9 cellular contexts compared by ENCODE assay signal in genomic region chr15:67105991-67106763, GRCh38. TPM values are rescaled to one million over a fixed set of nuclear protein-coding genes. Genes with fewer than 3 reads are reported as not detected.
A peak's percentile ranks its signal among the peaks of the same experiment; 100 is the strongest.
DNase-seq lines count a peak whose midpoint lies in the region; ATAC-seq and TF ChIP-seq lines count a peak whose summit lies in the region.
"Had no signal": no experiment of that assay in that cellular context is flagged by ENCODE, and none has a peak within 500 bp of the region (broad histone marks: within the 10 kb centered on the region; RNA-seq: fewer than 3 reads in every experiment).

No MANE protein-coding gene starts in this region.

- CTCF ChIA-PET in WTC11 (lab: Charles Lee) = no interaction called here

- no peak overlapping the region for H4K91ac ChIP-seq in H9 (ENCODE audit: insufficient read length, low read depth, low read length)

- no peak overlapping the region for H4K8ac ChIP-seq in H9 (replicated peaks; ENCODE audit: insufficient read length, low read depth, low read length)

- POLR2A ChIA-PET in WTC11 (lab: Charles Lee) = no interaction called here

- H3K4me3 Mint-ChIP-seq in H9 = no peak overlapping the region
- H3K4me3 Mint-ChIP-seq in WTC11 = no peak overlapping the region
- H3K4me3 Mint-ChIP-seq: dendritic cell treated with granulocyte-macrophage colony-stimulating factor and Interleukin-4, amounts not matched to agents 40 ng/mL and 50 ng/mL, for 4 days had no signal

- no peak for TF ChIP-seq POLR2A in gastroesophageal sphincter (IDR thresholded peaks at IDR 0.05)

- H3T11ph ChIP-seq in H9 (ENCODE audit: low read length) = no peak overlapping the region

- H3K4me1 Mint-ChIP-seq in H9 (peaks cover 38 to 44% of the 10 kb centered on the region in 2 experiments), WTC11 (peaks cover 52% of the 10 kb centered on the region)

- TF ChIP-seq EP300 in gastroesophageal sphincter (IDR thresholded peaks at IDR 0.05) = no peak

- no peaks in the 10 kb centered on the region for H3K27me3 Mint-ChIP-seq in H9 (ENCODE audit: low read depth)
- no peaks in the 10 kb centered on the region for H3K27me3 Mint-ChIP-seq in WTC11 (ENCODE audit: low read depth)

- H3K79me2 ChIP-seq in H9 (ENCODE audit: insufficient read depth, low read length) = no peaks in the 10 kb centered on the region

- H3K14ac ChIP-seq in H9 (ENCODE audit: insufficient read depth, low read length) = no peak overlapping the region

- no peak overlapping the region for H3K4ac ChIP-seq in H9 (ENCODE audit: low read depth, low read length)

- no peak overlapping the region for H3K4me2 ChIP-seq in H9 (ENCODE audit: insufficient read depth, insufficient read length, low read length)
- peak overlapping the region; percentile 63 for H3K4me2 ChIP-seq in skeletal muscle satellite cell (ENCODE audit: low read length)

- no peaks in the 10 kb centered on the region for H3K79me1 ChIP-seq in H9 (ENCODE audit: insufficient read depth, low read depth, low read length, poor library complexity, severe bottlenecking)

- H3K23ac ChIP-seq in H9 (ENCODE audit: insufficient read length, low read depth, low read length) = no peak overlapping the region

- H3K36me3 ChIP-seq in gastroesophageal sphincter = no peaks in the 10 kb centered on the region
- H3K36me3 ChIP-seq in skeletal muscle satellite cell (ENCODE audit: insufficient read depth, low read length) = peaks cover 14% of the 10 kb centered on the region

- H3K27ac ChIP-seq in H9 (ENCODE audit: insufficient read length, low read depth, low read length) (no peak overlapping the region), gastroesophageal sphincter (peak overlapping the region; percentile 25 to 87 (median 82))

- H2AFZ ChIP-seq in H9 (ENCODE audit: low read length) = no peak overlapping the region

- no peak overlapping the region for H3K56ac ChIP-seq in H9 (ENCODE audit: insufficient read length, low read depth, low read length)

- DNase-seq in H9 = no peak
- DNase-seq in WTC11 (ENCODE audit: low spot score) = no peak
- DNase-seq in sciatic nerve (ENCODE audit: low spot score) = no peak
- no peak for DNase-seq in NCI-H1048 (lab: John Stamatoyannopoulos, UW)
- DNase-seq in epidermal melanocyte (ENCODE audit: insufficient read length, low spot score) = no peak
- no peak for DNase-seq in NCI-H1436 treated with DMSO at 0.1 percent for 48 hours (lab: John Stamatoyannopoulos, UW)

- no peak overlapping the region for H2AK5ac ChIP-seq in H9 (ENCODE audit: insufficient read length, low read length)

- no peak overlapping the region for H2BK15ac ChIP-seq in H9 (ENCODE audit: low read depth, low read length)

- H2BK5ac ChIP-seq in H9 (ENCODE audit: insufficient read length, low read length) = no peak overlapping the region

- H3K9me3 Mint-ChIP-seq in H9 = peaks cover 4 to 11% of the 10 kb centered on the region in 2 experiments
- H3K9me3 Mint-ChIP-seq in WTC11 = peaks cover 13% of the 10 kb centered on the region

- H3K27ac Mint-ChIP-seq in H9 (peak overlapping the region in 2 of 3 experiments; percentile 33 to 71; a peak in 3 of 7 replicates), WTC11 (peak overlapping the region; percentile 38)
- H3K27ac Mint-ChIP-seq: dendritic cell treated with granulocyte-macrophage colony-stimulating factor and Interleukin-4, amounts not matched to agents 40 ng/mL and 50 ng/mL, for 4 days had no signal

- no peak for ATAC-seq in WTC11
- no peak for ATAC-seq in gastroesophageal sphincter
- no peak for ATAC-seq in sciatic nerve

- intact Hi-C loops in sciatic nerve (cut with DNase I) = no loop called here

- TF ChIP-seq CTCF in H9 (conservative IDR thresholded peaks at IDR 0.05) (no peak), WTC11 (IDR thresholded peaks at IDR 0.05) (no peak), gastroesophageal sphincter (IDR thresholded peaks at IDR 0.05) (no peak)

- no peaks in the 10 kb centered on the region for H3K27me3 ChIP-seq in H9 (ENCODE audit: insufficient read depth, low read length)
- H3K27me3 ChIP-seq in gastroesophageal sphincter = no peaks in the 10 kb centered on the region
- no peaks in the 10 kb centered on the region for H3K27me3 ChIP-seq in skeletal muscle satellite cell (ENCODE audit: control insufficient read depth, insufficient read depth, low read length)

- no peak overlapping the region for H2BK120ac ChIP-seq in H9 (ENCODE audit: low read depth, low read length, poor library complexity, severe bottlenecking)

- H2BK20ac ChIP-seq in H9 (ENCODE audit: low read depth, low read length, poor library complexity, severe bottlenecking) = no peak overlapping the region

- H3K4me1 ChIP-seq in H9 (ENCODE audit: insufficient read depth, low read length) (peaks cover 2% of the 10 kb centered on the region; the same call in 1 of the 2 replicates), gastroesophageal sphincter (peaks cover 17 to 97% (median 69%) of the 10 kb centered on the region in 3 donors), skeletal muscle satellite cell (ENCODE audit: control insufficient read depth, insufficient read depth, low read length) (peaks cover 94% of the 10 kb centered on the region)

- H3K36me3 Mint-ChIP-seq in H9 (ENCODE audit: insufficient read depth in 1 of 3, low read depth in 3 of 3) = peaks cover 4 to 12% (median 8%) of the 10 kb centered on the region in 3 experiments
- peaks cover 18% of the 10 kb centered on the region for H3K36me3 Mint-ChIP-seq in WTC11

- H3K18ac ChIP-seq in H9 (ENCODE audit: insufficient read length, low read depth, low read length) = no peak overlapping the region

- no peak overlapping the region for H3K9ac ChIP-seq in H9 (ENCODE audit: extremely low read depth, insufficient read length, low read length)
- peak overlapping the region; percentile 80 for H3K9ac ChIP-seq in skeletal muscle satellite cell (ENCODE audit: low read depth, low read length)

- H4K20me1 ChIP-seq in H9 (ENCODE audit: control insufficient read depth, insufficient read depth, insufficient read length) = no peaks in the 10 kb centered on the region

- no peaks in the 10 kb centered on the region for H3K23me2 ChIP-seq in H9 (ENCODE audit: insufficient read length, low read depth, low read length, poor library complexity, severe bottlenecking)

- no peak overlapping the region for H4K5ac ChIP-seq in H9 (ENCODE audit: insufficient read length, low read depth, low read length)

- no CpG with 5 or more reads among the region's 8 CpGs for whole genome bisulfite sequencing in H9 (ENCODE audit: extremely low coverage, insufficient read length, low lambda C conversion rate)
- 69 to 78% methylated on average over 3 to 8 of the region's 8 CpGs for WGBS in gastroesophageal sphincter (ENCODE audit: low coverage in 1 of 2), 2 donors

- no peak overlapping the region for H2BK12ac ChIP-seq in H9 (ENCODE audit: insufficient read length, low read depth, low read length)

- no peak overlapping the region for H3K4me3 ChIP-seq in gastroesophageal sphincter
- peak overlapping the region; percentile 17 for H3K4me3 ChIP-seq in skeletal muscle satellite cell (ENCODE audit: low read length)

- H3K9me3 ChIP-seq in H9 (ENCODE audit: control insufficient read depth, low read depth, low read length) (no peaks in the 10 kb centered on the region), gastroesophageal sphincter (no peaks in the 10 kb centered on the region), skeletal muscle satellite cell (replicated peaks; ENCODE audit: low read length) (peaks cover under 1% of the 10 kb centered on the region)

TF ChIP-seq in WTC11, 78 proteins besides CTCF, POLR2A, EP300 and RAD21:
- TF ChIP-seq, protein P1, sequence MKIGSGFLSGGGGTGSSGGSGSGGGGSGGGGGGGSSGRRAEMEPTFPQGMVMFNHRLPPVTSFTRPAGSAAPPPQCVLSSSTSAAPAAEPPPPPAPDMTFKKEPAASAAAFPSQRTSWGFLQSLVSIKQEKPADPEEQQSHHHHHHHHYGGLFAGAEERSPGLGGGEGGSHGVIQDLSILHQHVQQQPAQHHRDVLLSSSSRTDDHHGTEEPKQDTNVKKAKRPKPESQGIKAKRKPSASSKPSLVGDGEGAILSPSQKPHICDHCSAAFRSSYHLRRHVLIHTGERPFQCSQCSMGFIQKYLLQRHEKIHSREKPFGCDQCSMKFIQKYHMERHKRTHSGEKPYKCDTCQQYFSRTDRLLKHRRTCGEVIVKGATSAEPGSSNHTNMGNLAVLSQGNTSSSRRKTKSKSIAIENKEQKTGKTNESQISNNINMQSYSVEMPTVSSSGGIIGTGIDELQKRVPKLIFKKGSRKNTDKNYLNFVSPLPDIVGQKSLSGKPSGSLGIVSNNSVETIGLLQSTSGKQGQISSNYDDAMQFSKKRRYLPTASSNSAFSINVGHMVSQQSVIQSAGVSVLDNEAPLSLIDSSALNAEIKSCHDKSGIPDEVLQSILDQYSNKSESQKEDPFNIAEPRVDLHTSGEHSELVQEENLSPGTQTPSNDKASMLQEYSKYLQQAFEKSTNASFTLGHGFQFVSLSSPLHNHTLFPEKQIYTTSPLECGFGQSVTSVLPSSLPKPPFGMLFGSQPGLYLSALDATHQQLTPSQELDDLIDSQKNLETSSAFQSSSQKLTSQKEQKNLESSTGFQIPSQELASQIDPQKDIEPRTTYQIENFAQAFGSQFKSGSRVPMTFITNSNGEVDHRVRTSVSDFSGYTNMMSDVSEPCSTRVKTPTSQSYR (CRISPR knock-in tag; IDR thresholded peaks at IDR 0.05) = no peak
- TF ChIP-seq, protein P2, sequence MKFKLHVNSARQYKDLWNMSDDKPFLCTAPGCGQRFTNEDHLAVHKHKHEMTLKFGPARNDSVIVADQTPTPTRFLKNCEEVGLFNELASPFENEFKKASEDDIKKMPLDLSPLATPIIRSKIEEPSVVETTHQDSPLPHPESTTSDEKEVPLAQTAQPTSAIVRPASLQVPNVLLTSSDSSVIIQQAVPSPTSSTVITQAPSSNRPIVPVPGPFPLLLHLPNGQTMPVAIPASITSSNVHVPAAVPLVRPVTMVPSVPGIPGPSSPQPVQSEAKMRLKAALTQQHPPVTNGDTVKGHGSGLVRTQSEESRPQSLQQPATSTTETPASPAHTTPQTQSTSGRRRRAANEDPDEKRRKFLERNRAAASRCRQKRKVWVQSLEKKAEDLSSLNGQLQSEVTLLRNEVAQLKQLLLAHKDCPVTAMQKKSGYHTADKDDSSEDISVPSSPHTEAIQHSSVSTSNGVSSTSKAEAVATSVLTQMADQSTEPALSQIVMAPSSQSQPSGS (CRISPR knock-in tag; IDR thresholded peaks at IDR 0.05; ENCODE audit: borderline replicate concordance, low read depth) = no peak
- TF ChIP-seq TP53 (CRISPR knock-in tag; IDR thresholded peaks at IDR 0.05) = no peak

RNA-seq across cellular contexts. Expression of gene SMAD3, which starts 40.8 kb away (rescaled TPM):
- 25.9 and 26.7 TPM in 2 replicates for total RNA-seq in H9 (2021)
- total RNA-seq in WTC11 (2021) = 20.2 to 34.6 TPM (median 25.0 TPM) in 3 replicates
- 10 to 100 TPM; 19.8 to 30.6 (median 25.9) TPM for total RNA-seq in gastroesophageal sphincter
- 18.3 and 32.1 TPM in 2 replicates for total RNA-seq in skeletal muscle satellite cell (2012; rRNA removed)
- 58.8 TPM for total RNA-seq in sciatic nerve
